In genomic region chr14:52553671-52554575, GRCh38 we compare ENCODE assay signal across 8 cellular contexts. TPM values are rescaled to one million over a fixed set of nuclear protein-coding genes. Genes with fewer than 3 reads are reported as not detected.
DNase-seq lines count a peak whose midpoint lies in the region; ATAC-seq, FAIRE-seq and TF ChIP-seq lines count a peak whose summit lies in the region.

No MANE protein-coding gene starts in this region.

- BruUV-seq in Calu3 (replicated peaks; lab: Mats Ljungman, UMichigan): TSS peak; percentile 55

- DNase-seq in Calu3 (peak; percentile 79), Kasumi-1 (lab: John Stamatoyannopoulos, UW) (peak; percentile 40 to 53), RCC 7860 (ENCODE audit: low spot score) (peak; percentile 52), fibroblast of peridontal ligament (ENCODE audit: extremely low read depth) (peak; percentile 84), naive B cell (peak; percentile 74)
- peak; percentile 73 for DNase-seq in activated effector memory CD4-positive, alpha-beta T cell treated with Interleukin-2 at 50 U/mL for 16 hours
- DNase-seq in stimulated activated CD8-positive, alpha-beta memory T cell treated with anti-CD3 and anti-CD28 coated beads, Interleukin-7, amount 100 ng/mL, for 24 hours (ENCODE audit: low read depth): peak; percentile 45

- H3K4me3 Mint-ChIP-seq in Calu3 (ENCODE audit: low read depth, unreplicated experiment): peak overlapping the region; percentile 93
- H3K4me3 Mint-ChIP-seq in naive B cell: peak overlapping the region; percentile 90 to 97 (median 96)

- CTCF ChIA-PET in Calu3 (lab: Charles Lee): interaction anchor here (0.5 kb wide), 1 partner anchor 509 kb away, joined by 3 read pairs; no protein-coding TSS in a partner anchor

- no peak for FAIRE-seq in RCC 7860 (lab: Jason Lieb, UNC)

- H3K27me3 Mint-ChIP-seq in Calu3 (ENCODE audit: unreplicated experiment) (no peaks in the 10 kb centered on the region), naive B cell (peaks cover 0 to 4% (median 0%) of the 10 kb centered on the region in 3 donors)

- H3K36me3 Mint-ChIP-seq in Calu3 (ENCODE audit: insufficient read depth, unreplicated experiment) (peaks cover 29% of the 10 kb centered on the region), naive B cell (peaks cover 0 to 6% of the 10 kb centered on the region in 2 donors)

- no peaks in the 10 kb centered on the region for H3K9me3 Mint-ChIP-seq in Calu3 (ENCODE audit: low read depth, unreplicated experiment)
- peaks cover 0 to 8% (median 1%) of the 10 kb centered on the region in 7 donors for H3K9me3 Mint-ChIP-seq in naive B cell

- H3K4me1 Mint-ChIP-seq in Calu3 (ENCODE audit: low read depth, unreplicated experiment) (peaks cover 17% of the 10 kb centered on the region), naive B cell (peaks cover 14 to 22% (median 15%) of the 10 kb centered on the region in 3 donors)

- intact Hi-C loops in Calu3 (cut with micrococcal nuclease; ENCODE audit: unreplicated experiment): loop anchor here (10.0 kb wide), 3 partner anchors 151 to 401 kb away; partner anchors contain the start of genes FERMT2 and PSMC6

- peak; percentile 9 to 11 for ATAC-seq in naive B cell (ENCODE audit: low read depth in 2 of 2)
- ATAC-seq in HG02610 (IDR thresholded peaks at IDR 0.05; ENCODE audit: unreplicated experiment): no peak

- H3K27ac Mint-ChIP-seq in Calu3 (ENCODE audit: unreplicated experiment) (peak overlapping the region; percentile 81), naive B cell (peak overlapping the region; percentile 88 to 94 (median 93))

- no peak for TF ChIP-seq CTCF in Calu3 (IDR thresholded peaks at IDR 0.05; ENCODE audit: unreplicated experiment)

RNA-seq across cellular contexts. Expression of gene GPR137C, which starts 1.3 kb away (rescaled TPM):
- 2.0 and 2.3 TPM in 2 replicates for total RNA-seq in Calu3 (2022)
- under 1 TPM in 1 of 6 donors, not detected in 5; 0.12 TPM for polyA plus RNA-seq in naive B cell (ENCODE audit: low read depth in 6 of 6)

RNA-seq across cellular contexts. Expression of gene TXNDC16, which starts 1.6 kb away (rescaled TPM):
- total RNA-seq in Calu3 (2022): 3.5 and 4.0 TPM in 2 replicates
- 1 to 10 TPM in 4 of 6 donors, under 1 TPM in 1, not detected in 1; 0.78 to 1.9 (median 1.4) TPM for polyA plus RNA-seq in naive B cell (ENCODE audit: low read depth in 6 of 6)
